8 cellular contexts compared by ENCODE assay signal in genomic region chr3:36677331-36678007, GRCh38.
A peak's percentile ranks its signal among the peaks of the same experiment; 100 is the strongest.
DNase-seq lines count a peak whose midpoint lies in the region; ATAC-seq and TF ChIP-seq lines count a peak whose summit lies in the region.

No MANE protein-coding gene starts in this region.

- TF ChIP-seq CTCF in fibroblast of villous mesenchyme (IDR thresholded peaks at IDR 0.05; ENCODE audit: insufficient read depth, low read depth, low read length), result peak; percentile 20

- ATAC-seq in GM21786 (IDR thresholded peaks at IDR 0.05; ENCODE audit: unreplicated experiment) (peak; percentile 64), left colon (no peak), HG02623 (IDR thresholded peaks at IDR 0.05; ENCODE audit: unreplicated experiment) (no peak)

- DNase-seq in GM04503 (ENCODE audit: low read depth) (peak; percentile 91), LHCN-M2 (ENCODE audit: low read depth) (peak; percentile 93), fibroblast of villous mesenchyme (ENCODE audit: low read depth) (peak; percentile 48), NK-92 (lab: John Stamatoyannopoulos, UW; ENCODE audit: unreplicated experiment) (no peak), left colon (no peak), NCI-H2171 (lab: John Stamatoyannopoulos, UW) (no peak)

- no peak overlapping the region for H3K4me3 ChIP-seq in fibroblast of villous mesenchyme (ENCODE audit: low read depth, low read length)

- intact Hi-C loops in left colon (cut with DNase I, micrococcal nuclease), result no loop called here

Comparison
In these comparisons a context has a peak if more than half of its experiments do, and no peak if none do; other contexts are left out.
1. DNase-seq: peak in GM04503 (single experiment), LHCN-M2 (single experiment) and fibroblast of villous mesenchyme (single experiment); none in NK-92 (single experiment), left colon (0 of 2) and NCI-H2171 (single experiment).